ENCODE assay signal across 17 cellular contexts in genomic region chr1:204841316-204841715, GRCh38. TPM values are rescaled to one million over a fixed set of nuclear protein-coding genes. Genes with fewer than 3 reads are reported as not detected.
DNase-seq lines count a peak whose midpoint lies in the region; ATAC-seq and TF ChIP-seq lines count a peak whose summit lies in the region.
"Had no signal": no experiment of that assay in that cellular context is flagged by ENCODE, and none has a peak within 500 bp of the region (broad histone marks: within the 10 kb centered on the region; RNA-seq: fewer than 3 reads in every experiment).

No MANE protein-coding gene starts in this region.

- H3K36me3 ChIP-seq in MM.1S (replicated peaks; ENCODE audit: insufficient read depth, low read length): no peaks in the 10 kb centered on the region
- H3K36me3 ChIP-seq: BLaER1 had no signal

- POLR2A ChIA-PET in naive thymus-derived CD8-positive, alpha-beta T cell (lab: Charles Lee): no interaction called here

- no peak for ATAC-seq in HG02588 (IDR thresholded peaks at IDR 0.05; ENCODE audit: unreplicated experiment)
- ATAC-seq in activated CD8-positive, alpha-beta memory T cell treated with anti-CD3 and anti-CD28 coated beads, Interleukin-2, amount 10 ng/mL, durations not matched to agents 7 days and 5 days: no peak
- no peak for ATAC-seq in naive thymus-derived CD8-positive, alpha-beta T cell
- ATAC-seq: A549 had no signal

- H3K27me3 ChIP-seq in MM.1S (replicated peaks; ENCODE audit: insufficient read depth, low read length) (no peaks in the 10 kb centered on the region), layer of hippocampus (ENCODE audit: control insufficient read depth, insufficient read depth, low read length) (no peaks in the 10 kb centered on the region)
- H3K27me3 ChIP-seq: BLaER1 had no signal

- TF ChIP-seq CTCF in MM.1S (IDR thresholded peaks at IDR 0.05; ENCODE audit: low read length): no peak

- no peaks in the 10 kb centered on the region for H3K9me3 ChIP-seq in MM.1S (replicated peaks; ENCODE audit: insufficient read depth, low read length)
- H3K9me3 ChIP-seq: A549, BLaER1, Caco-2 had no signal

- no peaks in the 10 kb centered on the region for H3K9me2 ChIP-seq in MM.1S (replicated peaks; ENCODE audit: insufficient read depth, low read length)

- peaks cover 34% of the 10 kb centered on the region for H3K4me1 ChIP-seq in MM.1S (ENCODE audit: low read length)
- H3K4me1 ChIP-seq: A549, BLaER1 had no signal

- peaks cover 21% of the 10 kb centered on the region for H3F3A ChIP-seq in MM.1S (ENCODE audit: insufficient read depth, low read length)

- no peaks in the 10 kb centered on the region for H3K36me3 Mint-ChIP-seq in activated CD8-positive, alpha-beta memory T cell treated with anti-CD3 and anti-CD28 coated beads, Interleukin-2, amount 10 ng/mL, durations not matched to agents 7 days and 5 days
- no peaks in the 10 kb centered on the region for H3K36me3 Mint-ChIP-seq in naive thymus-derived CD8-positive, alpha-beta T cell

- H3K4me3 ChIP-seq in MM.1S (ENCODE audit: low read length): no peak overlapping the region
- H3K4me3 ChIP-seq: A549, BLaER1 had no signal

- peak overlapping the region; percentile 72; the same call in 1 of the 2 replicates for H3K27ac ChIP-seq in MM.1S (ENCODE audit: low read length)
- peak overlapping the region; percentile 92 for H3K27ac ChIP-seq in caudate nucleus (ENCODE audit: low read depth, low read length)
- H3K27ac ChIP-seq in layer of hippocampus (ENCODE audit: low read depth, low read length): peak overlapping the region; percentile 30
- peak overlapping the region; percentile 93 for H3K27ac ChIP-seq in temporal lobe (ENCODE audit: low read depth, low read length)
- H3K27ac ChIP-seq: A549, BLaER1, HL-60 had no signal

- no peak overlapping the region for H3K27ac Mint-ChIP-seq in activated CD8-positive, alpha-beta memory T cell treated with anti-CD3 and anti-CD28 coated beads, Interleukin-2, amount 10 ng/mL, durations not matched to agents 7 days and 5 days
- H3K27ac Mint-ChIP-seq in naive thymus-derived CD8-positive, alpha-beta T cell: no peak overlapping the region
- H3K27ac Mint-ChIP-seq: CD8-positive, alpha-beta memory T cell; HFFc6 had no signal

- no peak for DNase-seq in MM.1S
- no peak for DNase-seq in caudate nucleus (lab: John Stamatoyannopoulos, UW)
- no peak for DNase-seq in activated CD8-positive, alpha-beta memory T cell treated with anti-CD3 and anti-CD28 coated beads, Interleukin-2, amount 10 ng/mL, durations not matched to agents 7 days and 5 days
- DNase-seq in naive thymus-derived CD8-positive, alpha-beta T cell: no peak
- no peak for DNase-seq in NCI-H1105 treated with DMSO at 0.1 percent for 48 hours (lab: John Stamatoyannopoulos, UW)
- DNase-seq: Caco-2; CD8-positive, alpha-beta memory T cell; DND-41; GF-D8; HCEC 1CT; HFFc6 had no signal

- H3K4me1 Mint-ChIP-seq in activated CD8-positive, alpha-beta memory T cell treated with anti-CD3 and anti-CD28 coated beads, Interleukin-2, amount 10 ng/mL, durations not matched to agents 7 days and 5 days: no peaks in the 10 kb centered on the region
- peaks cover 0 to 4% (median under 1%) of the 10 kb centered on the region in 4 donors for H3K4me1 Mint-ChIP-seq in naive thymus-derived CD8-positive, alpha-beta T cell
- H3K4me1 Mint-ChIP-seq: CD8-positive, alpha-beta memory T cell had no signal

- no peaks in the 10 kb centered on the region for H3K9me3 Mint-ChIP-seq in activated CD8-positive, alpha-beta memory T cell treated with anti-CD3 and anti-CD28 coated beads, Interleukin-2, amount 10 ng/mL, durations not matched to agents 7 days and 5 days (ENCODE audit: low read depth)
- peaks cover 0 to 12% (median 0%) of the 10 kb centered on the region in 9 donors for H3K9me3 Mint-ChIP-seq in naive thymus-derived CD8-positive, alpha-beta T cell
- H3K9me3 Mint-ChIP-seq: CD8-positive, alpha-beta memory T cell; HFFc6 had no signal

- no peaks in the 10 kb centered on the region for H3K79me2 ChIP-seq in MM.1S (ENCODE audit: low read length)

- no peak overlapping the region for H3K4me3 Mint-ChIP-seq in activated CD8-positive, alpha-beta memory T cell treated with anti-CD3 and anti-CD28 coated beads, Interleukin-2, amount 10 ng/mL, durations not matched to agents 7 days and 5 days
- no peak overlapping the region for H3K4me3 Mint-ChIP-seq in naive thymus-derived CD8-positive, alpha-beta T cell
- H3K4me3 Mint-ChIP-seq: CD8-positive, alpha-beta memory T cell; HFFc6 had no signal

- CTCF ChIA-PET in activated CD8-positive, alpha-beta memory T cell treated with anti-CD3 and anti-CD28 coated beads, Interleukin-2, amount 10 ng/mL, durations not matched to agents 7 days and 5 days (lab: Charles Lee): no interaction called here

- H3K27me3 Mint-ChIP-seq in activated CD8-positive, alpha-beta memory T cell treated with anti-CD3 and anti-CD28 coated beads, Interleukin-2, amount 10 ng/mL, durations not matched to agents 7 days and 5 days: peaks cover 15% of the 10 kb centered on the region
- H3K27me3 Mint-ChIP-seq in naive thymus-derived CD8-positive, alpha-beta T cell: peaks cover 12 to 62% (median 17%) of the 10 kb centered on the region in 5 donors

- no peaks in the 10 kb centered on the region for H4K20me1 ChIP-seq in MM.1S (ENCODE audit: insufficient read depth, low read length)
- H4K20me1 ChIP-seq: BLaER1 had no signal

- no peak overlapping the region for H2AFZ ChIP-seq in MM.1S (ENCODE audit: low read length)

- H3K9ac ChIP-seq in MM.1S (ENCODE audit: low read length): no peak overlapping the region
- H3K9ac ChIP-seq: BLaER1 had no signal

- H3K4me2 ChIP-seq in MM.1S (ENCODE audit: low read depth, low read length): peak overlapping the region; percentile 36; the same call in 1 of the 2 replicates
- H3K4me2 ChIP-seq: A549, BLaER1 had no signal

RNA-seq across cellular contexts. Expression of gene NFASC, which starts 29.3 kb away (rescaled TPM):
- 35.2 TPM for total RNA-seq in temporal lobe
- under 1 TPM; 0.14 to 0.23 TPM for total RNA-seq in activated CD8-positive, alpha-beta memory T cell treated with anti-CD3 and anti-CD28 coated beads, Interleukin-2, amount 10 ng/mL, durations not matched to agents 7 days and 5 days
- not detected for total RNA-seq in naive thymus-derived CD8-positive, alpha-beta T cell
- not detected for polyA plus RNA-seq in naive thymus-derived CD8-positive, alpha-beta T cell
- polyA plus RNA-seq: CD8-positive, alpha-beta memory T cell had no signal

Comparison
In these comparisons a context has a peak if more than half of its experiments do, and no peak if none do; other contexts are left out.
1. H3K27ac ChIP-seq: peak in every context shown above with its lines; median percentile 93 in temporal lobe; 92 in caudate nucleus; 72 in MM.1S; 30 in layer of hippocampus.
2. RNA of gene NFASC, which starts 29.3 kb away (total RNA-seq): 35.2 TPM in temporal lobe (single experiment); 0.14 to 0.23 TPM in activated CD8-positive, alpha-beta memory T cell treated with anti-CD3 and anti-CD28 coated beads, Interleukin-2, amount 10 ng/mL, durations not matched to agents 7 days and 5 days and not detected in naive thymus-derived CD8-positive, alpha-beta T cell; every median in the first group is over 10 times any median in the second.